1 cellular context compared by ENCODE assay signal in the genomic region with DNA sequence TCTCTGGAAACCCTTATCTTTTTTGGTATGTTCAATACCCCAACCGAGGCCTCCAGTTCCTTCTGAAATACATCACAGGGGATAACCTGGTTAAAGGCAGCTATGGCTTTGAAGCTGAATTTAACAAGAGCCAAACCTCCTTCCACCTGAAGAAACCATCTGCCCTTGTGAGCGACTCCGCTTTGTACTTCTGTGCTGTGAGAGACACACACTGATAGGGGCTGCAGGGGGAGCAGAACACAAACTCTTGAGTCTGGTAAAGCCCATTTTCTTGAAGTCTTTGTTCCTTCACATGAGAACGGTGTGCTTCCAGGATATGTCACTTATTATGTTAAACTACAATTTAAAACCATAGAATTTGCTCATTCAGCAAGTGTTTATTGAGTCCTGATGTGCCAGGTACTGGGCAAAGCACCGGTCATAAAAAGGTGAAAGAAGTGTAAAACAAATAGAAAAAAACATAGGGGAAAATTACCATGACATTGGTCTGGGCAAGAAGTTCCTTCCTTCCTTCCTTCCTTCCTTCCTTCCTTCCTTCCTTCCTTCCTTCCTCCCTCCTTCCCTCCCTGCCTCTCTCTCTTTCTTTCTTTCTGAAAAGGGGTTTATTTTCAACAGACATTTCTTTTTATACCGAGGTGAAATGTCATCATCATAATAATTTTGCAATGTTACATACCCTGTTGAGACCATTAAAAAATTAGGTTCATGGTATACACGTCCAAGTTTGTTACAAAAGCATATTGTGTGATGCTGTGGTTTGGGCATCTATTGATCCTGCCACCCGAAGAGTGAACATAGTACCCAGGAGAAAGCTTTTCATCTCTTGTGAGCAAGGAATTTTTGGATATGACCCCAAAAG.
TF ChIP-seq lines count a peak whose summit lies in the region.

No MANE protein-coding gene starts in this region.

TF ChIP-seq in HEK293, 187 proteins besides CTCF, POLR2A, EP300 and RAD21:
- TF ChIP-seq ZNF366 (tag by site-specific recombination; conservative IDR thresholded peaks at IDR 0.05) (0 out of 2 replicates have a peak, but pooled peaks have one; percentile 34), ZNF701 (tag by site-specific recombination; IDR thresholded peaks at IDR 0.05) (no peak)
